In the genomic region with DNA sequence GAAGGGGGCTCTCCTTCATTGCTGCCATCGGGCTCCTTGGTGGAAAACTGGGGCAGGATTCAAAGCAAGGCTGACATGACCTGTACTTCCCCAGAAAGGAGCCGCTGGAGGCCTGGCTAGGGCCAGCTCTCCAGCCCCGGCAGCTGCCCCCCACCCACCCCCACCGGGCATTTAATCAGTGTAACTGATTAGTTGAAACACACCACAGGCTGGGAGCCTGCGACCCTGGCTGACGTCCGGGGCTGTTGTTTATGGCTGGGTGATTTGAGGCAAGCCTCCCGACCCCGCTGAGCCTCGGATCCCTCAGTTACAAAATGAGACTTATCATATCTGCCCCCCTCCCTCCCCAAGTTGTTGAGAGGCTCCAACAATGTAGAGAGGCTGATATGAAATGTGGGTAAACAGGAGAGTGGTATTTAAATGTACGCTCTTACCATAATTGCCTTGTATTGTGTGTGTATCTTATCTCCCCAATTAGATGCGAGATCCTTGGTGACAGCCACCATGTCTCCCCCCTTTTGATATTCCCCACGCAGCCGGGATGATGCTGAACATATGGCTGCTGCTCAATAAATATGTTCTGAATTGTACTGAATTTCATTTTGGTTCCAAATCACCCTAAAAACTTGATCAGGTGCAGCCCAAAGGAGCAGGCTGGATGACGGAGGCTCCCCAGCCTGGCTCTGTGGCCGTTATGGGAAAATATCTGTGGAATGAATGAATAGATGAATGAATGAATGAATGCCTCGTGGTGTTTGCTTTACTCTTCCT, we compare ENCODE assay signal across 21 cellular contexts. TPM values are rescaled to one million over a fixed set of nuclear protein-coding genes. Genes with fewer than 3 reads are reported as not detected.
DNase-seq lines count a peak whose midpoint lies in the region; ATAC-seq, FAIRE-seq and TF ChIP-seq lines count a peak whose summit lies in the region.
"Had no signal": no experiment of that assay in that cellular context is flagged by ENCODE, and none has a peak within 500 bp of the region (broad histone marks: within the 10 kb centered on the region; RNA-seq: fewer than 3 reads in every experiment).

No MANE protein-coding gene starts in this region.

- H3K27ac Mint-ChIP-seq in H9 (no peak overlapping the region), astrocyte (ENCODE audit: unreplicated experiment) (peak overlapping the region; percentile 43), neural crest cell (ENCODE audit: unreplicated experiment) (peak overlapping the region; percentile 86)
- H3K27ac Mint-ChIP-seq: activated CD4-positive, alpha-beta memory T cell treated with anti-CD3 and anti-CD28 coated beads, Interleukin-2, amount 10 ng/mL, durations not matched to agents 7 days and 5 days; WTC11 had no signal

- no peaks in the 10 kb centered on the region for H3K36me3 ChIP-seq in astrocyte (ENCODE audit: insufficient read depth, low read length)
- no peaks in the 10 kb centered on the region for H3K36me3 ChIP-seq in uterus
- H3K36me3 ChIP-seq: breast epithelium had no signal

- H2BK15ac ChIP-seq in H9 (ENCODE audit: low read depth, low read length): no peak overlapping the region

- no peak overlapping the region for H4K91ac ChIP-seq in H9 (ENCODE audit: insufficient read length, low read depth, low read length)

- no CpG with 5 or more reads among the region's 17 CpGs for WGBS in H9 (ENCODE audit: extremely low coverage, insufficient read length, low lambda C conversion rate)

- H3K9me3 Mint-ChIP-seq in H9 (peaks cover 0 to 7% of the 10 kb centered on the region in 2 experiments; a peak in 2 of 5 replicates), astrocyte (ENCODE audit: unreplicated experiment) (peaks cover 4% of the 10 kb centered on the region), neural crest cell (no peaks in the 10 kb centered on the region)
- H3K9me3 Mint-ChIP-seq: activated CD4-positive, alpha-beta memory T cell treated with anti-CD3 and anti-CD28 coated beads, Interleukin-2, amount 10 ng/mL, durations not matched to agents 7 days and 5 days; WTC11 had no signal

- no peak overlapping the region for H3K14ac ChIP-seq in H9 (ENCODE audit: insufficient read depth, low read length)

- H3K9me3 ChIP-seq in H9 (ENCODE audit: control insufficient read depth, low read depth, low read length): no peaks in the 10 kb centered on the region
- no peaks in the 10 kb centered on the region for H3K9me3 ChIP-seq in astrocyte (ENCODE audit: insufficient read depth, low read depth, low read length)
- H3K9me3 ChIP-seq in uterus: no peaks in the 10 kb centered on the region
- H3K9me3 ChIP-seq: breast epithelium had no signal

- H3K27me3 Mint-ChIP-seq in H9 (ENCODE audit: low read depth): peaks cover 5% of the 10 kb centered on the region
- no peaks in the 10 kb centered on the region for H3K27me3 Mint-ChIP-seq in astrocyte (ENCODE audit: low read depth, unreplicated experiment)
- peaks cover 2% of the 10 kb centered on the region for H3K27me3 Mint-ChIP-seq in neural crest cell (ENCODE audit: low read depth)

- no peak overlapping the region for H3K27ac ChIP-seq in H9 (ENCODE audit: insufficient read length, low read depth, low read length)
- H3K27ac ChIP-seq in astrocyte (ENCODE audit: low read depth, low read length): peak overlapping the region; percentile 64
- no peak overlapping the region for H3K27ac ChIP-seq in uterus
- H3K27ac ChIP-seq: breast epithelium had no signal

- TF ChIP-seq CTCF in H9 (conservative IDR thresholded peaks at IDR 0.05) (no peak), astrocyte (IDR thresholded peaks at IDR 0.05; ENCODE audit: insufficient read depth, low read depth, low read length) (no peak), neural crest cell (conservative IDR thresholded peaks at IDR 0.05) (no peak), uterus (IDR thresholded peaks at IDR 0.05) (no peak)

- H2BK120ac ChIP-seq in H9 (ENCODE audit: low read depth, low read length, poor library complexity, severe bottlenecking): no peak overlapping the region

- no peak overlapping the region for H3T11ph ChIP-seq in H9 (ENCODE audit: low read length)

- no peak overlapping the region for H3K4me2 ChIP-seq in H9 (ENCODE audit: insufficient read depth, insufficient read length, low read length)
- H3K4me2 ChIP-seq in astrocyte (ENCODE audit: low read length): peak overlapping the region; percentile 63

- no peak overlapping the region for H3K18ac ChIP-seq in H9 (ENCODE audit: insufficient read length, low read depth, low read length)

- H3K56ac ChIP-seq in H9 (ENCODE audit: insufficient read length, low read depth, low read length): no peak overlapping the region

- no peak for TF ChIP-seq POLR2A in uterus (IDR thresholded peaks at IDR 0.05)

- no peak overlapping the region for H2BK5ac ChIP-seq in H9 (ENCODE audit: insufficient read length, low read length)

- H3K79me2 ChIP-seq in H9 (ENCODE audit: insufficient read depth, low read length) (no peaks in the 10 kb centered on the region), astrocyte (ENCODE audit: insufficient read depth, low read length) (no peaks in the 10 kb centered on the region)

- H4K8ac ChIP-seq in H9 (replicated peaks; ENCODE audit: insufficient read length, low read depth, low read length): no peak overlapping the region

- H3K23ac ChIP-seq in H9 (ENCODE audit: insufficient read length, low read depth, low read length): no peak overlapping the region

- no peak overlapping the region for H4K5ac ChIP-seq in H9 (ENCODE audit: insufficient read length, low read depth, low read length)

- H3K4ac ChIP-seq in H9 (ENCODE audit: low read depth, low read length): no peak overlapping the region

- no peaks in the 10 kb centered on the region; the same call in 1 of the 2 replicates for H3K27me3 ChIP-seq in H9 (ENCODE audit: insufficient read depth, low read length)
- H3K27me3 ChIP-seq in astrocyte (ENCODE audit: insufficient read depth, low read length): no peaks in the 10 kb centered on the region
- no peaks in the 10 kb centered on the region for H3K27me3 ChIP-seq in uterus
- H3K27me3 ChIP-seq: breast epithelium had no signal

- no peak overlapping the region for H2BK20ac ChIP-seq in H9 (ENCODE audit: low read depth, low read length, poor library complexity, severe bottlenecking)

- H3K9ac ChIP-seq in H9 (ENCODE audit: extremely low read depth, insufficient read length, low read length): no peak overlapping the region
- peak overlapping the region; percentile 52 for H3K9ac ChIP-seq in astrocyte (ENCODE audit: low read length)

- H4K20me1 ChIP-seq in H9 (ENCODE audit: control insufficient read depth, insufficient read depth, insufficient read length): no peaks in the 10 kb centered on the region
- H4K20me1 ChIP-seq in astrocyte (ENCODE audit: insufficient read depth, low read length): no peaks in the 10 kb centered on the region

- no peak overlapping the region for H3K4me3 ChIP-seq in astrocyte (ENCODE audit: insufficient read depth, low read depth, low read length)
- no peak overlapping the region for H3K4me3 ChIP-seq in uterus
- H3K4me3 ChIP-seq: breast epithelium, lung had no signal

- no peaks in the 10 kb centered on the region for H3K23me2 ChIP-seq in H9 (ENCODE audit: insufficient read length, low read depth, low read length, poor library complexity, severe bottlenecking)

- H3K79me1 ChIP-seq in H9 (ENCODE audit: insufficient read depth, low read depth, low read length, poor library complexity, severe bottlenecking): no peaks in the 10 kb centered on the region

- H3K36me3 Mint-ChIP-seq in H9 (ENCODE audit: insufficient read depth in 1 of 3, low read depth in 3 of 3) (no peaks in the 10 kb centered on the region), astrocyte (ENCODE audit: low read depth, unreplicated experiment) (peaks cover 4% of the 10 kb centered on the region), neural crest cell (ENCODE audit: low read depth) (no peaks in the 10 kb centered on the region)
- H3K36me3 Mint-ChIP-seq: WTC11 had no signal

- DNase-seq in H9 (peak; percentile 7), NCI-H1436 (lab: John Stamatoyannopoulos, UW) (peak; percentile 28), astrocyte (ENCODE audit: low read depth) (no peak), neural crest cell (ENCODE audit: low read depth, low spot score) (no peak), GF-D8 (lab: John Stamatoyannopoulos, UW) (no peak), uterus (no peak)
- DNase-seq: activated CD4-positive, alpha-beta memory T cell treated with anti-CD3 and anti-CD28 coated beads, Interleukin-2, amount 10 ng/mL, durations not matched to agents 7 days and 5 days; activated gamma-delta T cell treated with Interleukin-2 at 50 U/mL for 16 hours; activated T-cell treated with anti-CD3 and anti-CD28 coated beads for 4 hours; cortex of kidney; islet precursor cell; KG1; NCI-H1930; NCI-H446 treated with DMSO at 0.1 percent for 48 hours; right cardiac atrium; stimulated activated CD4-positive, alpha-beta T cell treated with anti-CD3 and anti-CD28 coated beads, Interleukin-15, amount 100 ng/mL, for 24 hours had no signal

- H2AK5ac ChIP-seq in H9 (ENCODE audit: insufficient read length, low read length): no peak overlapping the region

- H2AFZ ChIP-seq in H9 (ENCODE audit: low read length) (no peak overlapping the region), astrocyte (ENCODE audit: low read depth, low read length) (no peak overlapping the region)

- intact Hi-C loops in uterus (cut with DNase I; ENCODE audit: low total_unique reads): no loop called here

- H3K4me3 Mint-ChIP-seq in H9 (no peak overlapping the region), astrocyte (ENCODE audit: unreplicated experiment) (no peak overlapping the region), neural crest cell (no peak overlapping the region)
- H3K4me3 Mint-ChIP-seq: activated CD4-positive, alpha-beta memory T cell treated with anti-CD3 and anti-CD28 coated beads, Interleukin-2, amount 10 ng/mL, durations not matched to agents 7 days and 5 days; WTC11 had no signal

- no peak for ATAC-seq in GM19452 (IDR thresholded peaks at IDR 0.05; ENCODE audit: unreplicated experiment)
- ATAC-seq: right cardiac atrium, WTC11 had no signal

- no peaks in the 10 kb centered on the region for H3K4me1 ChIP-seq in H9 (ENCODE audit: insufficient read depth, low read length)
- H3K4me1 ChIP-seq in astrocyte (ENCODE audit: insufficient read depth, low read length): peaks cover 51% of the 10 kb centered on the region
- H3K4me1 ChIP-seq in uterus: no peaks in the 10 kb centered on the region
- H3K4me1 ChIP-seq: breast epithelium had no signal

- peaks cover 14 to 20% of the 10 kb centered on the region in 2 experiments for H3K4me1 Mint-ChIP-seq in H9
- H3K4me1 Mint-ChIP-seq in astrocyte (ENCODE audit: low read depth, unreplicated experiment): peaks cover 24% of the 10 kb centered on the region
- peaks cover 14% of the 10 kb centered on the region for H3K4me1 Mint-ChIP-seq in neural crest cell
- H3K4me1 Mint-ChIP-seq: activated CD4-positive, alpha-beta memory T cell treated with anti-CD3 and anti-CD28 coated beads, Interleukin-2, amount 10 ng/mL, durations not matched to agents 7 days and 5 days had no signal

- no peak overlapping the region for H2BK12ac ChIP-seq in H9 (ENCODE audit: insufficient read length, low read depth, low read length)

- FAIRE-seq in astrocyte (lab: Jason Lieb, UNC): no peak

RNA-seq across cellular contexts. Expression of a gene that starts 31.7 kb away (rescaled TPM):
- total RNA-seq in H9 (2021) (0.68 and 1.1 TPM in 2 replicates), astrocyte (16.4 and 23.3 TPM in 2 replicates), neural crest cell (not detected in 2 replicates), uterus (1 to 10 TPM in 2 of 4 donors, under 1 TPM in 1, not detected in 1; 0.59 to 2.1 (median 1.1) TPM)
- total RNA-seq: activated CD4-positive, alpha-beta memory T cell treated with anti-CD3 and anti-CD28 coated beads, Interleukin-2, amount 10 ng/mL, durations not matched to agents 7 days and 5 days; G401 had no signal

Comparison
In these comparisons a context has a peak if more than half of its experiments do, and no peak if none do; other contexts are left out.
1. DNase-seq: peak in H9 (single experiment) and NCI-H1436 (single experiment); none in astrocyte (single experiment), neural crest cell (single experiment), GF-D8 (single experiment) and uterus (0 of 2).
2. H3K27ac Mint-ChIP-seq: peak in astrocyte (single experiment) and neural crest cell (single experiment); none in H9 (0 of 3).